ENCODE assay signal across 13 cellular contexts in the genomic region with DNA sequence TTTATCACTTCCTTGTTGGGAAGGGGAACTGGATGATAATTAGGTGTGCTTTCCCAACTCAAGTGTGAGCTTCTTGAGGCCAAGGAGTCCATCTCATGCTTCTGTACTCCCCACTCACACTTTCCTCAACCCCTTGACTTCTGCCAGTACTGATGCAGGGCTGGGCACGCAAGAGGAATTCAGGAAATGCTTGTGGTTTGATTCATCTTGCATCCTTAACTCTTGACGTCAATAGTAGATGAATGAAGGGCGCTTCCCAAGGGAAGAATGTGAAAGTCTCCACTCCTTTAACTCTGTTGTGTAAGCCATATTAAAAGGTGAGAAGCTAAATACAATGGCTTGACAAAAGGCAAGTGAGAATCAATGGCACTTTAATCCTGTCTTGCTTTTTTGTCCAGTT.
DNase-seq lines count a peak whose midpoint lies in the region; ATAC-seq, FAIRE-seq and TF ChIP-seq lines count a peak whose summit lies in the region.
"Had no signal": no experiment of that assay in that cellular context is flagged by ENCODE, and none has a peak within 500 bp of the region (broad histone marks: within the 10 kb centered on the region; RNA-seq: fewer than 3 reads in every experiment).

No MANE protein-coding gene starts in this region.

- peak; percentile 11 for DNase-seq in H54 (ENCODE audit: insufficient read length, low spot score)
- DNase-seq in foreskin keratinocyte = peak; percentile 89 to 96
- DNase-seq in stromal cell of bone marrow (ENCODE audit: low read depth) = peak; percentile 51
- DNase-seq in NCI-H187 (lab: John Stamatoyannopoulos, UW) = no peak
- DNase-seq in T-helper 1 cell = no peak
- DNase-seq: activated CD4-positive, alpha-beta T cell treated with anti-CD3 and anti-CD28 coated beads for 4 hours; GDM1; H7; NCI-H1092 treated with DMSO at 0.1 percent for 48 hours; stomach had no signal

- peak overlapping the region; percentile 97 for H3K27ac ChIP-seq in foreskin keratinocyte

- no peak for TF ChIP-seq POLR2A in H54 (IDR thresholded peaks at IDR 0.05; ENCODE audit: low read depth, low read length)

- no peaks in the 10 kb centered on the region for H3K27me3 ChIP-seq in foreskin keratinocyte
- H3K27me3 ChIP-seq: stomach had no signal

- ATAC-seq in SK-N-SH treated with all-trans-retinoic acid at 6 μM for 48 hours (peak; percentile 38; the same call in 2 of the 3 replicates), foreskin keratinocyte (peak; percentile 100), HG03439 (IDR thresholded peaks at IDR 0.05; ENCODE audit: unreplicated experiment) (no peak), GM21723 (IDR thresholded peaks at IDR 0.05; ENCODE audit: unreplicated experiment) (no peak)

- TF ChIP-seq CTCF in foreskin keratinocyte (conservative IDR thresholded peaks at IDR 0.05) = no peak

- FAIRE-seq in H54 (lab: Jason Lieb, UNC) = peak; percentile 94

- H3K4me1 ChIP-seq in foreskin keratinocyte = peaks cover 6% of the 10 kb centered on the region
- H3K4me1 ChIP-seq: stomach had no signal

TF ChIP-seq in SK-N-SH treated with all-trans-retinoic acid at 6 μM for 48 hours, 23 proteins besides CTCF, POLR2A, EP300 and RAD21:
- TF ChIP-seq ZNF8 (CRISPR knock-in tag; IDR thresholded peaks at IDR 0.05) (no peak), ARNTL (CRISPR knock-in tag; IDR thresholded peaks at IDR 0.05; ENCODE audit: borderline replicate concordance, low read depth) (no peak), ZC3H10 (CRISPR knock-in tag; IDR thresholded peaks at IDR 0.05) (no peak), BACH2 (CRISPR knock-in tag; IDR thresholded peaks at IDR 0.05; ENCODE audit: borderline replicate concordance) (no peak), RARB (CRISPR knock-in tag; IDR thresholded peaks at IDR 0.05) (no peak), TOX (CRISPR knock-in tag; IDR thresholded peaks at IDR 0.05; ENCODE audit: borderline replicate concordance) (no peak), ZFP3 (CRISPR knock-in tag; IDR thresholded peaks at IDR 0.05) (no peak), TCF4 (CRISPR knock-in tag; IDR thresholded peaks at IDR 0.05; ENCODE audit: borderline replicate concordance) (no peak), OSR1 (CRISPR knock-in tag; IDR thresholded peaks at IDR 0.05) (no peak), ZNF70 (CRISPR knock-in tag; IDR thresholded peaks at IDR 0.05) (no peak)
- TF ChIP-seq, protein P1, sequence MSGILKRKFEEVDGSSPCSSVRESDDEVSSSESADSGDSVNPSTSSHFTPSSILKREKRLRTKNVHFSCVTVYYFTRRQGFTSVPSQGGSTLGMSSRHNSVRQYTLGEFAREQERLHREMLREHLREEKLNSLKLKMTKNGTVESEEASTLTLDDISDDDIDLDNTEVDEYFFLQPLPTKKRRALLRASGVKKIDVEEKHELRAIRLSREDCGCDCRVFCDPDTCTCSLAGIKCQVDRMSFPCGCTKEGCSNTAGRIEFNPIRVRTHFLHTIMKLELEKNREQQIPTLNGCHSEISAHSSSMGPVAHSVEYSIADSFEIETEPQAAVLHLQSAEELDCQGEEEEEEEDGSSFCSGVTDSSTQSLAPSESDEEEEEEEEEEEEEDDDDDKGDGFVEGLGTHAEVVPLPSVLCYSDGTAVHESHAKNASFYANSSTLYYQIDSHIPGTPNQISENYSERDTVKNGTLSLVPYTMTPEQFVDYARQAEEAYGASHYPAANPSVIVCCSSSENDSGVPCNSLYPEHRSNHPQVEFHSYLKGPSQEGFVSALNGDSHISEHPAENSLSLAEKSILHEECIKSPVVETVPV (CRISPR knock-in tag; IDR thresholded peaks at IDR 0.05) = no peak
- TF ChIP-seq, protein P2, sequence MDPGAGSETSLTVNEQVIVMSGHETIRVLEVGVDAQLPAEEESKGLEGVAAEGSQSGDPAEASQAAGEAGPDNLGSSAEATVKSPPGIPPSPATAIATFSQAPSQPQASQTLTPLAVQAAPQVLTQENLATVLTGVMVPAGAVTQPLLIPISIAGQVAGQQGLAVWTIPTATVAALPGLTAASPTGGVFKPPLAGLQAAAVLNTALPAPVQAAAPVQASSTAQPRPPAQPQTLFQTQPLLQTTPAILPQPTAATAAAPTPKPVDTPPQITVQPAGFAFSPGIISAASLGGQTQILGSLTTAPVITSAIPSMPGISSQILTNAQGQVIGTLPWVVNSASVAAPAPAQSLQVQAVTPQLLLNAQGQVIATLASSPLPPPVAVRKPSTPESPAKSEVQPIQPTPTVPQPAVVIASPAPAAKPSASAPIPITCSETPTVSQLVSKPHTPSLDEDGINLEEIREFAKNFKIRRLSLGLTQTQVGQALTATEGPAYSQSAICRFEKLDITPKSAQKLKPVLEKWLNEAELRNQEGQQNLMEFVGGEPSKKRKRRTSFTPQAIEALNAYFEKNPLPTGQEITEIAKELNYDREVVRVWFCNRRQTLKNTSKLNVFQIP (CRISPR knock-in tag; IDR thresholded peaks at IDR 0.05; ENCODE audit: borderline replicate concordance, low read depth) = no peak

Comparison
In these comparisons a context has a peak if more than half of its experiments do, and no peak if none do; other contexts are left out.
1. DNase-seq: peak in H54 (single experiment), foreskin keratinocyte (2 of 2) and stromal cell of bone marrow (single experiment); none in NCI-H187 (0 of 2) and T-helper 1 cell (0 of 5).
2. ATAC-seq: peak in SK-N-SH treated with all-trans-retinoic acid at 6 μM for 48 hours (single experiment) and foreskin keratinocyte (single experiment); none in HG03439 (single experiment) and GM21723 (single experiment).